Comparison of ENCODE assay signal across 18 cellular contexts in the genomic region with DNA sequence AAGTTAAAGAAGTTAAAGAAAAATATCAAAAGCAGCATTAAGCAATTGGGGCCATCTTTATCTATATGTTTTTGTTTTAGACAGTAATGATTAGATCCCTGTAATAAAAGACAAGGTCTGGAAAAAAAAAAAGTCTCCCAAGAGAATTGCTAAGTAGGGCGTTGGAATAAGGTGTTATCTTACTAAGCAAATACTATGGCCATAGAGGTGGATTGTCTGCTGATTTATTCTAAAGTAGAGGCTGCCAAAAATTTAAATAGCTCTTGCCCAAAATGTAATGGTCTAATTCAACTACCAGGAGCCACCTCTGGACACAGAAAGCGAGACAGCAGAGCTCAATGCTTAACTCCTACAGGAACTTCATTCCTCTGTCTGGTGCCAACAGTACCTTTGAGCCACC.
"Had no signal": no experiment of that assay in that cellular context is flagged by ENCODE, and none has a peak within 500 bp of the region (broad histone marks: within the 10 kb centered on the region; RNA-seq: fewer than 3 reads in every experiment).

No MANE protein-coding gene starts in this region.

- H3K4me3 ChIP-seq: colonic mucosa, neural progenitor cell, psoas muscle, right lobe of liver, smooth muscle cell, transverse colon had no signal

- H3K27ac ChIP-seq: colonic mucosa, neural progenitor cell, psoas muscle, right lobe of liver, transverse colon had no signal

- H3K36me3 ChIP-seq: colonic mucosa, neural progenitor cell, transverse colon had no signal

- ATAC-seq: esophagus mucosa; left lobe of liver; right lobe of liver; stimulated activated naive CD8-positive, alpha-beta T cell treated with anti-CD3 and anti-CD28 coated beads, Interleukin-15, Interleukin-2, amounts not matched to agents 100 U/mL and 50 U/mL, for 24 hours had no signal

- H3K27me3 ChIP-seq: colonic mucosa, neural progenitor cell, right lobe of liver, transverse colon had no signal

- H3K4me1 ChIP-seq: colonic mucosa, neural progenitor cell, psoas muscle had no signal

- DNase-seq: activated B cell treated with CpG ODN at 0.5 μM for 24 hours; activated CD4-positive, alpha-beta T cell treated with anti-CD3 and anti-CD28 coated beads for 48 hours; activated CD8-positive, alpha-beta memory T cell treated with anti-CD3 and anti-CD28 coated beads for 24 hours; activated naive CD8-positive, alpha-beta T cell treated with anti-CD3 and anti-CD28 coated beads for 36 hours; amygdala; central memory CD4-positive, alpha-beta T cell; colonic mucosa; islet precursor cell; midbrain; psoas muscle; right lobe of liver; stimulated activated CD4-positive, alpha-beta T cell treated with anti-CD3 and anti-CD28 coated beads, Interleukin-4, amount 100 ng/mL, for 4 hours; stimulated activated naive CD8-positive, alpha-beta T cell treated with anti-CD3 and anti-CD28 coated beads, Interleukin-15, Interleukin-2, amounts not matched to agents 100 U/mL and 50 U/mL, for 24 hours; transverse colon had no signal

- H3K9me3 ChIP-seq: colonic mucosa, psoas muscle, right lobe of liver, transverse colon had no signal
